8 cellular contexts compared by ENCODE assay signal in the genomic region with DNA sequence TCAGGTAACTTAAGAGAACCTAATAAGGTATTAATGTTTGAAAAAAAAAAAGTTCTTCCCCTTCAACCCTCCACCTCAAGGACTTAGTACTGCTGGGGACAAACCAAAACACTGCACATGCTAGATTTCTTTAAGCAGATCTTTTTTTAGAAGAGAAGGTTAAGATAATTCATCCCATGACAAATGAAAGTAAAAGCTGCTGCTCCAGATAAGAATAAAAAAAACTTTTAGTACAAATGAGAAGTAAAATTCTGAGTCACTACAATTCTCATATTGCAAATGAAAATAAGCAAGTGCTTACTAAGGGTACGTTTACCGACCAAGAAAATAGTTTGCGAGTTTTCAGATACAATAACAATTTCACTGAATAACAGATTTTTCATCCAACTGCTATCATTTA. TPM values are rescaled to one million over a fixed set of nuclear protein-coding genes. Genes with fewer than 3 reads are reported as not detected.
DNase-seq lines count a peak whose midpoint lies in the region; ATAC-seq, FAIRE-seq and TF ChIP-seq lines count a peak whose summit lies in the region.

No MANE protein-coding gene starts in this region.

- no peak overlapping the region for H3K4me3 ChIP-seq in right atrium auricular region

- no peak for TF ChIP-seq POLR2A in H54 (IDR thresholded peaks at IDR 0.05; ENCODE audit: low read depth, low read length)

- ATAC-seq in GM21381 (IDR thresholded peaks at IDR 0.05; ENCODE audit: unreplicated experiment) (peak; percentile 79), HG03457 (IDR thresholded peaks at IDR 0.05; ENCODE audit: unreplicated experiment) (peak; percentile 56)

- no peaks in the 10 kb centered on the region for H3K9me3 ChIP-seq in right atrium auricular region

- no peak for TF ChIP-seq CTCF in GM10266 (IDR thresholded peaks at IDR 0.05; ENCODE audit: control insufficient read depth, insufficient read depth, low read depth, missing control alignments)
- TF ChIP-seq CTCF in right atrium auricular region (IDR thresholded peaks at IDR 0.05), result no peak

- FAIRE-seq in H54 (lab: Jason Lieb, UNC), result no peak

- DNase-seq in GM10266 (ENCODE audit: extremely low spot score) (peak; percentile 71), right atrium auricular region (ENCODE audit: low spot score) (no peak), NCI-H2196 treated with DMSO at 0.1 percent for 48 hours (lab: John Stamatoyannopoulos, UW; ENCODE audit: unreplicated experiment) (no peak), H54 (ENCODE audit: insufficient read length, low spot score) (no peak), NCI-H1694 (lab: John Stamatoyannopoulos, UW) (no peak), dermis blood vessel endothelial cell (no peak)

- peaks cover 0 to 34% of the 10 kb centered on the region in 2 donors for H3K4me1 ChIP-seq in right atrium auricular region

- no peaks in the 10 kb centered on the region for H3K27me3 ChIP-seq in right atrium auricular region

- H3K36me3 ChIP-seq in right atrium auricular region, result no peaks in the 10 kb centered on the region

- H3K27ac ChIP-seq in right atrium auricular region, result peak overlapping the region; percentile 3 to 18

RNA-seq across cellular contexts. Expression of a gene that starts 8.9 kb away (rescaled TPM):
- 10 to 100 TPM; 26.8 to 27.3 TPM for total RNA-seq in right atrium auricular region
- 28.9 and 30.6 TPM in 2 replicates for total RNA-seq in dermis blood vessel endothelial cell
